ENCODE assay signal across 1 cellular context in genomic region chr3:138172625-138173024, GRCh38.
TF ChIP-seq lines count a peak whose summit lies in the region.

No MANE protein-coding gene starts in this region.

TF ChIP-seq in WTC11, 78 proteins besides CTCF, POLR2A, EP300 and RAD21 (continued from another document):
- TF ChIP-seq, protein P1, sequence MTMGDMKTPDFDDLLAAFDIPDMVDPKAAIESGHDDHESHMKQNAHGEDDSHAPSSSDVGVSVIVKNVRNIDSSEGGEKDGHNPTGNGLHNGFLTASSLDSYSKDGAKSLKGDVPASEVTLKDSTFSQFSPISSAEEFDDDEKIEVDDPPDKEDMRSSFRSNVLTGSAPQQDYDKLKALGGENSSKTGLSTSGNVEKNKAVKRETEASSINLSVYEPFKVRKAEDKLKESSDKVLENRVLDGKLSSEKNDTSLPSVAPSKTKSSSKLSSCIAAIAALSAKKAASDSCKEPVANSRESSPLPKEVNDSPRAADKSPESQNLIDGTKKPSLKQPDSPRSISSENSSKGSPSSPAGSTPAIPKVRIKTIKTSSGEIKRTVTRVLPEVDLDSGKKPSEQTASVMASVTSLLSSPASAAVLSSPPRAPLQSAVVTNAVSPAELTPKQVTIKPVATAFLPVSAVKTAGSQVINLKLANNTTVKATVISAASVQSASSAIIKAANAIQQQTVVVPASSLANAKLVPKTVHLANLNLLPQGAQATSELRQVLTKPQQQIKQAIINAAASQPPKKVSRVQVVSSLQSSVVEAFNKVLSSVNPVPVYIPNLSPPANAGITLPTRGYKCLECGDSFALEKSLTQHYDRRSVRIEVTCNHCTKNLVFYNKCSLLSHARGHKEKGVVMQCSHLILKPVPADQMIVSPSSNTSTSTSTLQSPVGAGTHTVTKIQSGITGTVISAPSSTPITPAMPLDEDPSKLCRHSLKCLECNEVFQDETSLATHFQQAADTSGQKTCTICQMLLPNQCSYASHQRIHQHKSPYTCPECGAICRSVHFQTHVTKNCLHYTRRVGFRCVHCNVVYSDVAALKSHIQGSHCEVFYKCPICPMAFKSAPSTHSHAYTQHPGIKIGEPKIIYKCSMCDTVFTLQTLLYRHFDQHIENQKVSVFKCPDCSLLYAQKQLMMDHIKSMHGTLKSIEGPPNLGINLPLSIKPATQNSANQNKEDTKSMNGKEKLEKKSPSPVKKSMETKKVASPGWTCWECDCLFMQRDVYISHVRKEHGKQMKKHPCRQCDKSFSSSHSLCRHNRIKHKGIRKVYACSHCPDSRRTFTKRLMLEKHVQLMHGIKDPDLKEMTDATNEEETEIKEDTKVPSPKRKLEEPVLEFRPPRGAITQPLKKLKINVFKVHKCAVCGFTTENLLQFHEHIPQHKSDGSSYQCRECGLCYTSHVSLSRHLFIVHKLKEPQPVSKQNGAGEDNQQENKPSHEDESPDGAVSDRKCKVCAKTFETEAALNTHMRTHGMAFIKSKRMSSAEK (CRISPR knock-in tag; IDR thresholded peaks at IDR 0.05; ENCODE audit: borderline replicate concordance) = no peak
- TF ChIP-seq ETV6 (CRISPR knock-in tag; IDR thresholded peaks at IDR 0.05) (no peak), ZNF423 (CRISPR knock-in tag; IDR thresholded peaks at IDR 0.05) (no peak), SMAD3 (CRISPR knock-in tag; IDR thresholded peaks at IDR 0.05; ENCODE audit: borderline replicate concordance) (no peak), NR1H2 (CRISPR knock-in tag; IDR thresholded peaks at IDR 0.05) (no peak), TEAD1 (CRISPR knock-in tag; IDR thresholded peaks at IDR 0.05) (no peak), ZNF263 (CRISPR knock-in tag; IDR thresholded peaks at IDR 0.05; ENCODE audit: low read depth) (no peak), RELA (CRISPR knock-in tag; IDR thresholded peaks at IDR 0.05; ENCODE audit: borderline replicate concordance) (no peak), ATF1 (CRISPR knock-in tag; IDR thresholded peaks at IDR 0.05) (no peak), JAZF1 (CRISPR knock-in tag; IDR thresholded peaks at IDR 0.05) (no peak), ZNF317 (CRISPR knock-in tag; IDR thresholded peaks at IDR 0.05; ENCODE audit: borderline replicate concordance, low read depth) (no peak), JUN (CRISPR knock-in tag; IDR thresholded peaks at IDR 0.05) (no peak)
- TF ChIP-seq, protein P2, sequence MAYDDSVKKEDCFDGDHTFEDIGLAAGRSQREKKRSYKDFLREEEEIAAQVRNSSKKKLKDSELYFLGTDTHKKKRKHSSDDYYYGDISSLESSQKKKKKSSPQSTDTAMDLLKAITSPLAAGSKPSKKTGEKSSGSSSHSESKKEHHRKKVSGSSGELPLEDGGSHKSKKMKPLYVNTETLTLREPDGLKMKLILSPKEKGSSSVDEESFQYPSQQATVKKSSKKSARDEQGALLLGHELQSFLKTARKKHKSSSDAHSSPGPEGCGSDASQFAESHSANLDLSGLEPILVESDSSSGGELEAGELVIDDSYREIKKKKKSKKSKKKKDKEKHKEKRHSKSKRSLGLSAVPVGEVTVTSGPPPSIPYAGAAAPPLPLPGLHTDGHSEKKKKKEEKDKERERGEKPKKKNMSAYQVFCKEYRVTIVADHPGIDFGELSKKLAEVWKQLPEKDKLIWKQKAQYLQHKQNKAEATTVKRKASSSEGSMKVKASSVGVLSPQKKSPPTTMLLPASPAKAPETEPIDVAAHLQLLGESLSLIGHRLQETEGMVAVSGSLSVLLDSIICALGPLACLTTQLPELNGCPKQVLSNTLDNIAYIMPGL (CRISPR knock-in tag; IDR thresholded peaks at IDR 0.05) = no peak
